ENCODE assay signal across 16 cellular contexts in genomic region chr1:66033781-66034180, GRCh38.
"Had no signal": no experiment of that assay in that cellular context is flagged by ENCODE, and none has a peak within 500 bp of the region (broad histone marks: within the 10 kb centered on the region; RNA-seq: fewer than 3 reads in every experiment).

No MANE protein-coding gene starts in this region.

- H3K27ac ChIP-seq: neural progenitor cell, prostate gland, right atrium auricular region, stomach, vagina had no signal

- H3K4me3 Mint-ChIP-seq: naive thymus-derived CD4-positive, alpha-beta T cell; neural progenitor cell; T-helper 2 cell treated with Interferon-gamma antibody and Interleukin-4, amounts not matched to agents 5 μg/mL and 100 μg/mL, for 36 hours had no signal

- H3K27ac Mint-ChIP-seq: naive thymus-derived CD4-positive, alpha-beta T cell; neural progenitor cell; T-helper 2 cell treated with Interferon-gamma antibody and Interleukin-4, amounts not matched to agents 5 μg/mL and 100 μg/mL, for 36 hours had no signal

- ATAC-seq: naive thymus-derived CD4-positive, alpha-beta T cell had no signal

- H3K4me3 ChIP-seq: neural progenitor cell, prostate gland, right atrium auricular region, stomach, vagina had no signal

- DNase-seq: activated CD4-positive, alpha-beta T cell treated with anti-CD3 and anti-CD28 coated beads, Interleukin-2, amount 50 U/mL, for 1 hour; activated effector memory CD4-positive, alpha-beta T cell treated with Interleukin-2 at 50 U/mL for 16 hours; activated naive CD4-positive, alpha-beta T cell treated with anti-CD3 and anti-CD28 coated beads, Interleukin-2, amount 50 U/mL, for 16 hours; activated T-cell treated with anti-CD3 and anti-CD28 coated beads for 4 hours; aorta; cerebellar nuclear complex; cortex of kidney; left cardiac atrium; mesendoderm; naive thymus-derived CD4-positive, alpha-beta T cell; stomach had no signal

- H3K4me1 Mint-ChIP-seq: neural progenitor cell had no signal
